Comparison of ENCODE assay signal across 1 cellular context in genomic region chr5:173327948-173328895, GRCh38.
TF ChIP-seq lines count a peak whose summit lies in the region.

A gene with protein sequence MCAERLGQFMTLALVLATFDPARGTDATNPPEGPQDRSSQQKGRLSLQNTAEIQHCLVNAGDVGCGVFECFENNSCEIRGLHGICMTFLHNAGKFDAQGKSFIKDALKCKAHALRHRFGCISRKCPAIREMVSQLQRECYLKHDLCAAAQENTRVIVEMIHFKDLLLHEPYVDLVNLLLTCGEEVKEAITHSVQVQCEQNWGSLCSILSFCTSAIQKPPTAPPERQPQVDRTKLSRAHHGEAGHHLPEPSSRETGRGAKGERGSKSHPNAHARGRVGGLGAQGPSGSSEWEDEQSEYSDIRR (minus strand): TSS chr5:173328414. CDS start chr5:173328193, 221 bp downstream.

TF ChIP-seq in K562, 482 proteins besides CTCF, POLR2A, EP300 and RAD21 (continued from another document and continues in another):
- TF ChIP-seq, protein P1, sequence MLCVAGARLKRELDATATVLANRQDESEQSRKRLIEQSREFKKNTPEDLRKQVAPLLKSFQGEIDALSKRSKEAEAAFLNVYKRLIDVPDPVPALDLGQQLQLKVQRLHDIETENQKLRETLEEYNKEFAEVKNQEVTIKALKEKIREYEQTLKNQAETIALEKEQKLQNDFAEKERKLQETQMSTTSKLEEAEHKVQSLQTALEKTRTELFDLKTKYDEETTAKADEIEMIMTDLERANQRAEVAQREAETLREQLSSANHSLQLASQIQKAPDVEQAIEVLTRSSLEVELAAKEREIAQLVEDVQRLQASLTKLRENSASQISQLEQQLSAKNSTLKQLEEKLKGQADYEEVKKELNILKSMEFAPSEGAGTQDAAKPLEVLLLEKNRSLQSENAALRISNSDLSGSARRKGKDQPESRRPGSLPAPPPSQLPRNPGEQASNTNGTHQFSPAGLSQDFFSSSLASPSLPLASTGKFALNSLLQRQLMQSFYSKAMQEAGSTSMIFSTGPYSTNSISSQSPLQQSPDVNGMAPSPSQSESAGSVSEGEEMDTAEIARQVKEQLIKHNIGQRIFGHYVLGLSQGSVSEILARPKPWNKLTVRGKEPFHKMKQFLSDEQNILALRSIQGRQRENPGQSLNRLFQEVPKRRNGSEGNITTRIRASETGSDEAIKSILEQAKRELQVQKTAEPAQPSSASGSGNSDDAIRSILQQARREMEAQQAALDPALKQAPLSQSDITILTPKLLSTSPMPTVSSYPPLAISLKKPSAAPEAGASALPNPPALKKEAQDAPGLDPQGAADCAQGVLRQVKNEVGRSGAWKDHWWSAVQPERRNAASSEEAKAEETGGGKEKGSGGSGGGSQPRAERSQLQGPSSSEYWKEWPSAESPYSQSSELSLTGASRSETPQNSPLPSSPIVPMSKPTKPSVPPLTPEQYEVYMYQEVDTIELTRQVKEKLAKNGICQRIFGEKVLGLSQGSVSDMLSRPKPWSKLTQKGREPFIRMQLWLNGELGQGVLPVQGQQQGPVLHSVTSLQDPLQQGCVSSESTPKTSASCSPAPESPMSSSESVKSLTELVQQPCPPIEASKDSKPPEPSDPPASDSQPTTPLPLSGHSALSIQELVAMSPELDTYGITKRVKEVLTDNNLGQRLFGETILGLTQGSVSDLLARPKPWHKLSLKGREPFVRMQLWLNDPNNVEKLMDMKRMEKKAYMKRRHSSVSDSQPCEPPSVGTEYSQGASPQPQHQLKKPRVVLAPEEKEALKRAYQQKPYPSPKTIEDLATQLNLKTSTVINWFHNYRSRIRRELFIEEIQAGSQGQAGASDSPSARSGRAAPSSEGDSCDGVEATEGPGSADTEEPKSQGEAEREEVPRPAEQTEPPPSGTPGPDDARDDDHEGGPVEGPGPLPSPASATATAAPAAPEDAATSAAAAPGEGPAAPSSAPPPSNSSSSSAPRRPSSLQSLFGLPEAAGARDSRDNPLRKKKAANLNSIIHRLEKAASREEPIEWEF (CRISPR knock-in tag; IDR thresholded peaks at IDR 0.05) = no peak
- TF ChIP-seq DLX4 (CRISPR knock-in tag; IDR thresholded peaks at IDR 0.05) = no peak
- peak; percentile 29 for TF ChIP-seq CHD1 (IDR thresholded peaks at IDR 0.05; ENCODE audit: low read length)
- peak; percentile 37; the same call in 1 of the 2 replicates for TF ChIP-seq PHF8 (IDR thresholded peaks at IDR 0.05; ENCODE audit: borderline replicate concordance, low read length)
- no peak for TF ChIP-seq ETV6 (IDR thresholded peaks at IDR 0.05; ENCODE audit: borderline replicate concordance in 1 of 2, low read depth in 2 of 2, low read length in 1 of 2)
- TF ChIP-seq ETV6 (CRISPR knock-in tag; IDR thresholded peaks at IDR 0.05; ENCODE audit: borderline replicate concordance) = peak; percentile 73; the same call in 1 of the 2 replicates
- no peak for TF ChIP-seq CBFA2T3 (IDR thresholded peaks at IDR 0.05)
- 0 out of 2 replicates have a peak, but pooled peaks have one; percentile 16 for TF ChIP-seq ZBTB1 (CRISPR knock-in tag; IDR thresholded peaks at IDR 0.05; ENCODE audit: borderline replicate concordance, low read depth)
- TF ChIP-seq CTCFL (IDR thresholded peaks at IDR 0.05; ENCODE audit: borderline replicate concordance, insufficient read depth, low read depth, low read length, poor library complexity, severe bottlenecking) = peak; percentile 36
- no peak for TF ChIP-seq ZNF398 (CRISPR knock-in tag; IDR thresholded peaks at IDR 0.05)
- no peak for TF ChIP-seq PTRF (tag; IDR thresholded peaks at IDR 0.05)
- peak; percentile 33 for TF ChIP-seq PCBP1 (IDR thresholded peaks at IDR 0.05; ENCODE audit: low read depth, low read length, poor library complexity, severe bottlenecking)
- 0 out of 2 replicates have a peak, but pooled peaks have one; percentile 50 for TF ChIP-seq IRF2 (CRISPR knock-in tag; IDR thresholded peaks at IDR 0.05)
- TF ChIP-seq NFXL1 (CRISPR knock-in tag; IDR thresholded peaks at IDR 0.05) = no peak
- TF ChIP-seq TEAD2 (tag; IDR thresholded peaks at IDR 0.05) = no peak
- TF ChIP-seq NCOA4 (IDR thresholded peaks at IDR 0.05; ENCODE audit: partially characterized antibody) = no peak
- peak; percentile 92 for TF ChIP-seq CTBP1 (IDR thresholded peaks at IDR 0.05; ENCODE audit: borderline replicate concordance)
- TF ChIP-seq, protein P2, sequence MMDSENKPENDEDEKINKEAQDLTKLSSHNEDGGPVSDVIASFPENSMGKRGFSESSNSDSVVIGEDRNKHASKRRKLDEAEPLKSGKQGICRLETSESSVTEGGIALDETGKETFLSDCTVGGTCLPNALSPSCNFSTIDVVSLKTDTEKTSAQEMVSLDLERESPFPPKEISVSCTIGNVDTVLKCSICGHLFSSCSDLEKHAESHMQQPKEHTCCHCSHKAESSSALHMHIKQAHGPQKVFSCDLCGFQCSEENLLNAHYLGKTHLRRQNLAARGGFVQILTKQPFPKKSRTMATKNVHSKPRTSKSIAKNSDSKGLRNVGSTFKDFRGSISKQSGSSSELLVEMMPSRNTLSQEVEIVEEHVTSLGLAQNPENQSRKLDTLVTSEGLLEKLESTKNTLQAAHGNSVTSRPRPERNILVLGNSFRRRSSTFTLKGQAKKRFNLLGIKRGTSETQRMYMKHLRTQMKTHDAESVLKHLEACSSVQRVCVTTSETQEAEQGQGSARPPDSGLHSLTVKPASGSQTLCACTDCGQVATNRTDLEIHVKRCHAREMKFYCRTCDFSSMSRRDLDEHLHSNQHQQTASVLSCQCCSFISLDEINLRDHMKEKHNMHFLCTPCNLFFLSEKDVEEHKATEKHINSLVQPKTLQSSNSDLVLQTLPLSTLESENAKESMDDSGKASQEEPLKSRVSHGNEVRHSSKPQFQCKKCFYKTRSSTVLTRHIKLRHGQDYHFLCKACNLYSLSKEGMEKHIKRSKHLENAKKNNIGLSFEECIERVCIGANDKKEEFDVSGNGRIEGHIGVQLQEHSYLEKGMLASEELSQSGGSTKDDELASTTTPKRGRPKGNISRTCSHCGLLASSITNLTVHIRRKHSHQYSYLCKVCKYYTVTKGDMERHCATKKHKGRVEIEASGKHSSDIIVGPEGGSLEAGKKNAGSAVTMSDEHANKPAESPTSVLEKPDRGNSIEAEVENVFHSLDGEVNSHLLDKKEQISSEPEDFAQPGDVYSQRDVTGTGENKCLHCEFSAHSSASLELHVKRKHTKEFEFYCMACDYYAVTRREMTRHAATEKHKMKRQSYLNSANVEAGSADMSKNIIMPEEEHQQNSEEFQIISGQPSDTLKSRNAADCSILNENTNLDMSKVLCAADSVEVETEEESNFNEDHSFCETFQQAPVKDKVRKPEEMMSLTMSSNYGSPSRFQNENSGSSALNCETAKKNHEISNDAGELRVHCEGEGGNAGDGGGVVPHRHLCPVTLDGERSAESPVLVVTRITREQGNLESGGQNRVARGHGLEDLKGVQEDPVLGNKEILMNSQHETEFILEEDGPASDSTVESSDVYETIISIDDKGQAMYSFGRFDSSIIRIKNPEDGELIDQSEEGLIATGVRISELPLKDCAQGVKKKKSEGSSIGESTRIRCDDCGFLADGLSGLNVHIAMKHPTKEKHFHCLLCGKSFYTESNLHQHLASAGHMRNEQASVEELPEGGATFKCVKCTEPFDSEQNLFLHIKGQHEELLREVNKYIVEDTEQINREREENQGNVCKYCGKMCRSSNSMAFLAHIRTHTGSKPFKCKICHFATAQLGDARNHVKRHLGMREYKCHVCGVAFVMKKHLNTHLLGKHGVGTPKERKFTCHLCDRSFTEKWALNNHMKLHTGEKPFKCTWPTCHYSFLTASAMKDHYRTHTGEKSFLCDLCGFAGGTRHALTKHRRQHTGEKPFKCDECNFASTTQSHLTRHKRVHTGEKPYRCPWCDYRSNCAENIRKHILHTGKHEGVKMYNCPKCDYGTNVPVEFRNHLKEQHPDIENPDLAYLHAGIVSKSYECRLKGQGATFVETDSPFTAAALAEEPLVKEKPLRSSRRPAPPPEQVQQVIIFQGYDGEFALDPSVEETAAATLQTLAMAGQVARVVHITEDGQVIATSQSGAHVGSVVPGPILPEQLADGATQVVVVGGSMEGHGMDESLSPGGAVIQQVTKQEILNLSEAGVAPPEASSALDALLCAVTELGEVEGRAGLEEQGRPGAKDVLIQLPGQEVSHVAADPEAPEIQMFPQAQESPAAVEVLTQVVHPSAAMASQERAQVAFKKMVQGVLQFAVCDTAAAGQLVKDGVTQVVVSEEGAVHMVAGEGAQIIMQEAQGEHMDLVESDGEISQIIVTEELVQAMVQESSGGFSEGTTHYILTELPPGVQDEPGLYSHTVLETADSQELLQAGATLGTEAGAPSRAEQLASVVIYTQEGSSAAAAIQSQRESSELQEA (IDR thresholded peaks at IDR 0.05; ENCODE audit: low read depth) = peak; percentile 84
- TF ChIP-seq ARID3A (IDR thresholded peaks at IDR 0.05; ENCODE audit: borderline replicate concordance, low read depth, low read length) = no peak
- no peak for TF ChIP-seq RFX1 (IDR thresholded peaks at IDR 0.05)
- TF ChIP-seq, protein P3, sequence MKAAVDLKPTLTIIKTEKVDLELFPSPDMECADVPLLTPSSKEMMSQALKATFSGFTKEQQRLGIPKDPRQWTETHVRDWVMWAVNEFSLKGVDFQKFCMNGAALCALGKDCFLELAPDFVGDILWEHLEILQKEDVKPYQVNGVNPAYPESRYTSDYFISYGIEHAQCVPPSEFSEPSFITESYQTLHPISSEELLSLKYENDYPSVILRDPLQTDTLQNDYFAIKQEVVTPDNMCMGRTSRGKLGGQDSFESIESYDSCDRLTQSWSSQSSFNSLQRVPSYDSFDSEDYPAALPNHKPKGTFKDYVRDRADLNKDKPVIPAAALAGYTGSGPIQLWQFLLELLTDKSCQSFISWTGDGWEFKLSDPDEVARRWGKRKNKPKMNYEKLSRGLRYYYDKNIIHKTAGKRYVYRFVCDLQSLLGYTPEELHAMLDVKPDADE (conservative IDR thresholded peaks at IDR 0.05; ENCODE audit: control insufficient read depth, low read depth, low read length) = 0 out of 2 replicates have a peak, but pooled peaks have one; percentile 18
- no peak for TF ChIP-seq SRSF7 (optimal IDR thresholded peaks at IDR 0.05; ENCODE audit: low read depth, low read length)
- TF ChIP-seq PHF20 (IDR thresholded peaks at IDR 0.05; ENCODE audit: partially characterized antibody) = no peak
- no peak for TF ChIP-seq HCFC1 (IDR thresholded peaks at IDR 0.05; ENCODE audit: low read depth, low read length)
- no peak for TF ChIP-seq CREB1 (IDR thresholded peaks at IDR 0.05)
- peak; percentile 50; the same call in 1 of the 2 replicates for TF ChIP-seq CREB1 (CRISPR knock-in tag; IDR thresholded peaks at IDR 0.05)
- TF ChIP-seq, protein P4, sequence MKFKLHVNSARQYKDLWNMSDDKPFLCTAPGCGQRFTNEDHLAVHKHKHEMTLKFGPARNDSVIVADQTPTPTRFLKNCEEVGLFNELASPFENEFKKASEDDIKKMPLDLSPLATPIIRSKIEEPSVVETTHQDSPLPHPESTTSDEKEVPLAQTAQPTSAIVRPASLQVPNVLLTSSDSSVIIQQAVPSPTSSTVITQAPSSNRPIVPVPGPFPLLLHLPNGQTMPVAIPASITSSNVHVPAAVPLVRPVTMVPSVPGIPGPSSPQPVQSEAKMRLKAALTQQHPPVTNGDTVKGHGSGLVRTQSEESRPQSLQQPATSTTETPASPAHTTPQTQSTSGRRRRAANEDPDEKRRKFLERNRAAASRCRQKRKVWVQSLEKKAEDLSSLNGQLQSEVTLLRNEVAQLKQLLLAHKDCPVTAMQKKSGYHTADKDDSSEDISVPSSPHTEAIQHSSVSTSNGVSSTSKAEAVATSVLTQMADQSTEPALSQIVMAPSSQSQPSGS (CRISPR knock-in tag; IDR thresholded peaks at IDR 0.05) = no peak
- TF ChIP-seq ETV5 (CRISPR knock-in tag; IDR thresholded peaks at IDR 0.05; ENCODE audit: low read depth) = no peak
- no peak for TF ChIP-seq STAG1 (CRISPR knock-in tag; IDR thresholded peaks at IDR 0.05; ENCODE audit: borderline replicate concordance)
- TF ChIP-seq STAT5A (IDR thresholded peaks at IDR 0.05; ENCODE audit: borderline replicate concordance, low read length) = no peak
- TF ChIP-seq MAZ (CRISPR knock-in tag; conservative IDR thresholded peaks at IDR 0.05 in 1 of 2, IDR thresholded peaks at IDR 0.05 in 1 of 2) = peak; percentile 15 to 34; a peak in 1 of 4 replicates
- TF ChIP-seq CCNT2 (IDR thresholded peaks at IDR 0.05; ENCODE audit: borderline replicate concordance, extremely low read depth, insufficient read length, low read depth, low read length) = peak; percentile 36
